ENCODE assay signal across 23 cellular contexts in the genomic region with DNA sequence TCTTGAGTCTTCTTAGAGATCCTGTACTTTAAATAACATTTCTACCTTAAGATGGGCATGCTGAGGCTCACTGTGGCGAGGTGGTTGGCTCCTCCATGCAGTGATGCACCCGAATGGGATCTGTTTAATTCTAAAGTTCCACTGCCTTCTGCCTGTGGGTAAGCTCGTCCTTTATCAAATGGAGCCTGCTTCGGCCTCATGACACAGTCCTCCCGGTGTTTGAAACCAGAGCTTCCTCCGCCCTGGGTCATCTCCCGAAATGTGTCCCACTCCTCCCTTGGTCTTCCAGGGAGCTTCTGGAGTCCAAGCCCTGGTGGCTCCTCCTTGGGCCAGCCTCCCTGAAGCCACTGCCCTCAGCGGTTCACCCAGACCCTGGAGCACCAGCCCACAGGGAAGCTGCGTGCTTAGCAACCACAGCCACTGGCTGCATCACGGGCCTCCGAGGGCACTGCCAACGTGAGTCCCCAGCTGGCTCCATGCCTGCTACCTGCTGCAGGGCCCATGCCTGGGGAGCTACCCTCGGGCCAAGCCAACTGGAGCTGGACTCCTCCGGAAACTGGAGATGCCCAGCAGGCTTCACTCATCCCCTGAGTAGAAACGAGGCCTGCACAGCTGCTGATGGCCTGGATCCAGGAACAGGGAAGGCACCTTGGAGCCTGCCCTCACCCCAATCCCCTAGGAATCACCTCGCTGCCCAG. TPM values are rescaled to one million over a fixed set of nuclear protein-coding genes. Genes with fewer than 3 reads are reported as not detected.
"Had no signal": no experiment of that assay in that cellular context is flagged by ENCODE, and none has a peak within 500 bp of the region (broad histone marks: within the 10 kb centered on the region; RNA-seq: fewer than 3 reads in every experiment).

No MANE protein-coding gene starts in this region.

- ATAC-seq: activated CD8-positive, alpha-beta T cell treated with anti-CD3 and anti-CD28 coated beads, Interleukin-2, amount 10 ng/mL, durations not matched to agents 7 days and 5 days; activated naive CD4-positive, alpha-beta T cell treated with anti-CD3 and anti-CD28 coated beads, Interleukin-2, amount 50 U/mL, for 72 hours; effector memory CD8-positive, alpha-beta T cell; naive thymus-derived CD8-positive, alpha-beta T cell had no signal

- H3K4me3 Mint-ChIP-seq: activated B cell treated with CpG ODN at 0.5 μM for 24 hours; activated CD4-positive, alpha-beta T cell treated with anti-CD3 and anti-CD28 coated beads, Interleukin-2, amount 10 ng/mL, durations not matched to agents 24 days and 14 days; activated CD8-positive, alpha-beta T cell treated with anti-CD3 and anti-CD28 coated beads, Interleukin-2, amount 10 ng/mL, durations not matched to agents 7 days and 5 days; brain; dendritic cell treated with granulocyte-macrophage colony-stimulating factor and Interleukin-4, amounts not matched to agents 40 ng/mL and 50 ng/mL, for 4 days; effector memory CD8-positive, alpha-beta T cell; memory B cell; naive thymus-derived CD8-positive, alpha-beta T cell had no signal

- H3K9me3 Mint-ChIP-seq: activated B cell treated with CpG ODN at 0.5 μM for 24 hours; activated CD4-positive, alpha-beta T cell treated with anti-CD3 and anti-CD28 coated beads, Interleukin-2, amount 10 ng/mL, durations not matched to agents 24 days and 14 days; activated naive CD4-positive, alpha-beta T cell treated with anti-CD3 and anti-CD28 coated beads, Interleukin-2, amount 50 U/mL, for 72 hours; brain; dendritic cell treated with granulocyte-macrophage colony-stimulating factor and Interleukin-4, amounts not matched to agents 40 ng/mL and 50 ng/mL, for 4 days; effector memory CD8-positive, alpha-beta T cell; memory B cell; naive thymus-derived CD8-positive, alpha-beta T cell had no signal

- H3K27ac Mint-ChIP-seq: activated B cell treated with CpG ODN at 0.5 μM for 24 hours; activated CD4-positive, alpha-beta T cell treated with anti-CD3 and anti-CD28 coated beads, Interleukin-2, amount 10 ng/mL, durations not matched to agents 24 days and 14 days; activated CD8-positive, alpha-beta T cell treated with anti-CD3 and anti-CD28 coated beads, Interleukin-2, amount 10 ng/mL, durations not matched to agents 7 days and 5 days; activated naive CD4-positive, alpha-beta T cell treated with anti-CD3 and anti-CD28 coated beads, Interleukin-2, amount 50 U/mL, for 72 hours; dendritic cell treated with granulocyte-macrophage colony-stimulating factor and Interleukin-4, amounts not matched to agents 40 ng/mL and 50 ng/mL, for 4 days; effector memory CD8-positive, alpha-beta T cell; memory B cell; naive thymus-derived CD8-positive, alpha-beta T cell had no signal

- H3K4me1 Mint-ChIP-seq: activated CD4-positive, alpha-beta T cell treated with anti-CD3 and anti-CD28 coated beads, Interleukin-2, amount 10 ng/mL, durations not matched to agents 24 days and 14 days had no signal

- H3K36me3 Mint-ChIP-seq: activated naive CD4-positive, alpha-beta T cell treated with anti-CD3 and anti-CD28 coated beads, Interleukin-2, amount 50 U/mL, for 72 hours; brain; memory B cell; naive thymus-derived CD8-positive, alpha-beta T cell had no signal

- DNase-seq: activated B cell treated with CpG ODN at 0.5 μM for 24 hours; activated CD4-positive, alpha-beta T cell treated with anti-CD3 and anti-CD28 coated beads, Interleukin-2, amount 10 ng/mL, durations not matched to agents 24 days and 14 days; activated CD8-positive, alpha-beta T cell treated with anti-CD3 and anti-CD28 coated beads, Interleukin-2, amount 10 ng/mL, durations not matched to agents 7 days and 5 days; activated T-cell treated with anti-CD3 and anti-CD28 coated beads for 4 hours; amygdala; cerebellar nuclear complex; effector memory CD8-positive, alpha-beta T cell; kidney; left ventricle myocardium inferior; retina; small intestine; stimulated activated CD4-positive, alpha-beta T cell treated with anti-CD3 and anti-CD28 coated beads, Interleukin-4, amount 100 ng/mL, for 4 hours; stimulated activated CD8-positive, alpha-beta memory T cell treated with anti-CD3 and anti-CD28 coated beads, Interleukin-4, amount 100 ng/mL, for 48 hours; stimulated activated naive CD4-positive, alpha-beta T cell treated with Interleukin-2 at 50 U/mL for 16 hours; substantia nigra; transverse colon had no signal

RNA-seq across cellular contexts. Expression of a gene that starts 3.3 kb away (rescaled TPM):
- total RNA-seq: activated B cell treated with CpG ODN at 0.5 μM for 24 hours; activated CD4-positive, alpha-beta T cell treated with anti-CD3 and anti-CD28 coated beads, Interleukin-2, amount 10 ng/mL, durations not matched to agents 24 days and 14 days; activated CD8-positive, alpha-beta T cell treated with anti-CD3 and anti-CD28 coated beads, Interleukin-2, amount 10 ng/mL, durations not matched to agents 7 days and 5 days; activated naive CD4-positive, alpha-beta T cell treated with anti-CD3 and anti-CD28 coated beads, Interleukin-2, amount 50 U/mL, for 72 hours; mucosa of gallbladder; naive thymus-derived CD8-positive, alpha-beta T cell; T-helper 2 cell treated with Interferon-gamma antibody and Interleukin-4, amounts not matched to agents 100 ng/mL and 5 ng/mL, for 36 hours had no signal
